Comparison of ENCODE assay signal across 1 cellular context in the genomic region with DNA sequence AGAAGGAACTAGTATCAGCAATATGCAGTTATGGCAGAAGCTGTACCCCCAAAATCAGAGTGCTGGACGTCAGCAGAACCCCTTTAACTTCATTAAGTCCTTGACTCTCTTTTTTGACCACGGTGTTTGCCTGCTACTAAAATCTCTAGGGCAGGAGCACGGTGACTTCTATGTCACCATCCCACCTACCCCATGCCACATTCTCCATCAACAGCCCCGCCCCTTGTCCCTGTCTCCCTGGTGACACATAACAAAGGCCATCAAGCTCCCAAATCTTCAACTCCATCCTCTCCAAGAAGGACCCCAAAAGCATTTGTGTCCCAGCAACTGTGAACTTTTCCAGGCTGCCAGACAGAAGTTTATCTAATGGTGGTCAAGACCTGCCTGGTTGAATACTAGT.
TF ChIP-seq lines count a peak whose summit lies in the region.

No MANE protein-coding gene starts in this region.

TF ChIP-seq in H1, 55 proteins besides CTCF, POLR2A, EP300 and RAD21:
- TF ChIP-seq MAFK (IDR thresholded peaks at IDR 0.05; ENCODE audit: low read depth, low read length), result no peak
- TF ChIP-seq CTBP2 (IDR thresholded peaks at IDR 0.05; ENCODE audit: borderline replicate concordance, insufficient read depth, insufficient read length, low read length), result no peak
- TF ChIP-seq KDM5A (IDR thresholded peaks at IDR 0.05; ENCODE audit: low read length), result no peak
- TF ChIP-seq JUND (IDR thresholded peaks at IDR 0.05; ENCODE audit: low read length), result no peak
- TF ChIP-seq SRF (IDR thresholded peaks at IDR 0.05; ENCODE audit: low read depth, low read length), result no peak
- no peak for TF ChIP-seq ATF2 (IDR thresholded peaks at IDR 0.05; ENCODE audit: low read length)
- no peak for TF ChIP-seq GABPA (IDR thresholded peaks at IDR 0.05; ENCODE audit: borderline replicate concordance, insufficient read depth, low read length)
- no peak for TF ChIP-seq SIN3A (conservative IDR thresholded peaks at IDR 0.05 in 1 of 2, IDR thresholded peaks at IDR 0.05 in 1 of 2; ENCODE audit: low read depth in 1 of 2, low read length in 2 of 2)
- no peak for TF ChIP-seq SP2 (IDR thresholded peaks at IDR 0.05; ENCODE audit: low read length)
- no peak for TF ChIP-seq BCL11A (IDR thresholded peaks at IDR 0.05; ENCODE audit: low read depth in 2 of 2, low read length in 2 of 2)
